16 cellular contexts compared by ENCODE assay signal in the genomic region with DNA sequence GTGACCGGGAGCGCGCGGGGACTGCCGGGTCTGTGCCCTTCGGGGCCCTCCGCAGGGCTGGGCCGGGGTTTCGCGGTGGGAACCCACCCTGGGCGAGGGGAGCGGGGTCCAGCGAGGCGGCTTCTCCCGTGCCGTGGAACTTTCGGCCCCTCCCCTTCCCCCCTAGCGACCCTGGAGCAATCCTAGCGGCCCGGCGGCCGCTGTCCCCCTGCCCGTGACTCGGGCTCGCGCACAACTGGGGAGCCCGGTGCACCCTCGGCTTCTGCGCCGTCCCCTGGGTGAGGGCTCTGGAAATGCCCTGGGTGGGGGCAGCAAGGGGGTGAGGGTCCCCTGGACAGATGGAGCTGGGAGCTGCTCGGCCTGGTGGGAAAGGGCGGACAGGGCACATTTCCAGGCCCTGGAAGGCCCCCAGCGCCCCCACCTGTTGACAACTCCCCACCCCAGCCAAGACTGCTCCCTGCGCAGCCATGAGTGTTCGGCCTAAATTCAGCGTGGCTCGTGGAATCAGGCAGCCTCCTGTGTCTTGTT. TPM values are rescaled to one million over a fixed set of nuclear protein-coding genes. Genes with fewer than 3 reads are reported as not detected.
DNase-seq lines count a peak whose midpoint lies in the region; ATAC-seq, FAIRE-seq and TF ChIP-seq lines count a peak whose summit lies in the region.
"Had no signal": no experiment of that assay in that cellular context is flagged by ENCODE, and none has a peak within 500 bp of the region (broad histone marks: within the 10 kb centered on the region; RNA-seq: fewer than 3 reads in every experiment).

No MANE protein-coding gene starts in this region.

- H3K27ac ChIP-seq in CD8-positive, alpha-beta T cell (ENCODE audit: low read depth, low read length) = no peak overlapping the region
- H3K27ac ChIP-seq in Panc1 (ENCODE audit: low read length) = no peak overlapping the region
- no peak overlapping the region for H3K27ac ChIP-seq in left ventricle myocardium inferior (replicated peaks)
- no peak overlapping the region for H3K27ac ChIP-seq in pancreas

- peaks cover 9% of the 10 kb centered on the region for H3K27me3 ChIP-seq in CD8-positive, alpha-beta T cell (ENCODE audit: insufficient read depth, low read length)
- no peaks in the 10 kb centered on the region for H3K27me3 ChIP-seq in Panc1 (ENCODE audit: control insufficient read depth, insufficient read depth, low read length)
- peaks cover 93% of the 10 kb centered on the region for H3K27me3 ChIP-seq in left ventricle myocardium inferior (ENCODE audit: low read depth)
- peaks cover 0 to 7% (median 0%) of the 10 kb centered on the region in 4 donors for H3K27me3 ChIP-seq in pancreas

- POLR2A ChIA-PET in CD8-positive, alpha-beta T cell (lab: Charles Lee) = interaction anchor here (0.7 kb wide), 1 partner anchor 21 kb away, joined by 3 read pairs; no protein-coding TSS in a partner anchor
- POLR2A ChIA-PET in Panc1 (lab: Charles Lee) = interaction anchor here (1.1 kb wide), 1 partner anchor 10 kb away, joined by 6 read pairs; no protein-coding TSS in a partner anchor

- H3K4me1 Mint-ChIP-seq in CD8-positive, alpha-beta T cell (ENCODE audit: low read depth) = peaks cover 11% of the 10 kb centered on the region
- H3K4me1 Mint-ChIP-seq in endothelial cell (ENCODE audit: unreplicated experiment) = peaks cover 4% of the 10 kb centered on the region

- H3K9me3 ChIP-seq in CD8-positive, alpha-beta T cell (ENCODE audit: low read length) = no peaks in the 10 kb centered on the region
- H3K9me3 ChIP-seq in Panc1 (ENCODE audit: control insufficient read depth, insufficient read depth, low read depth, low read length) (no peaks in the 10 kb centered on the region), left ventricle myocardium inferior (replicated peaks) (no peaks in the 10 kb centered on the region), pancreas (no peaks in the 10 kb centered on the region)

- TF ChIP-seq CTCF in CD8-positive, alpha-beta T cell (IDR thresholded peaks at IDR 0.05) = no peak
- TF ChIP-seq CTCF in Panc1 (IDR thresholded peaks at IDR 0.05) (no peak), left ventricle myocardium inferior (IDR thresholded peaks at IDR 0.05; ENCODE audit: borderline replicate concordance) (no peak), pancreas (IDR thresholded peaks at IDR 0.05) (no peak), endothelial cell (IDR thresholded peaks at IDR 0.05; ENCODE audit: unreplicated experiment) (no peak)

- in situ Hi-C loops in Panc1 (cut with HindIII; ENCODE audit: low pct_unique_long_range_greater_than_20kb, low sequenced_read_pairs) = no loop called here

- H3K4me3 Mint-ChIP-seq in CD8-positive, alpha-beta T cell = peak overlapping the region; percentile 43
- H3K4me3 Mint-ChIP-seq in endothelial cell (ENCODE audit: unreplicated experiment) = no peak overlapping the region
- H3K4me3 Mint-ChIP-seq: activated T-helper 1 cell treated with anti-CD3 and anti-CD28 coated beads, Interleukin-12 subunit alpha, Interleukin-12 subunit beta, Interleukin-2, Interleukin-4 antibody, amounts not matched to agents 30 ng/mL and 10 ng/mL and 1 ng/mL, durations not matched to agents 14 hours and 24 hours and 36 hours had no signal

- FAIRE-seq in pancreas (lab: Jason Lieb, UNC) = no peak
- FAIRE-seq: H54 had no signal

- H3K36me3 Mint-ChIP-seq in CD8-positive, alpha-beta T cell = no peaks in the 10 kb centered on the region
- no peaks in the 10 kb centered on the region for H3K36me3 Mint-ChIP-seq in endothelial cell (ENCODE audit: low read depth, unreplicated experiment)

- no peaks in the 10 kb centered on the region for H3K36me3 ChIP-seq in CD8-positive, alpha-beta T cell (ENCODE audit: insufficient read depth, low read length)
- H3K36me3 ChIP-seq in Panc1 (ENCODE audit: control insufficient read depth, insufficient read depth, low read length) (no peaks in the 10 kb centered on the region), left ventricle myocardium inferior (no peaks in the 10 kb centered on the region), pancreas (no peaks in the 10 kb centered on the region)

- no peak for DNase-seq in CD8-positive, alpha-beta T cell
- DNase-seq in Panc1 (ENCODE audit: low read depth, low spot score) (no peak), left ventricle myocardium inferior (no peak), pancreas (peak in 2 of 6 donors; percentile 19 to 78), HK-2 (ENCODE audit: unreplicated experiment) (no peak), endothelial cell (ENCODE audit: low spot score) (no peak)
- DNase-seq: NCI-H1417 treated with DMSO at 0.1 percent for 48 hours, NCI-H524 treated with DMSO at 0.1 percent for 48 hours, SIG-M5 had no signal

- no peak overlapping the region for H3K4me3 ChIP-seq in CD8-positive, alpha-beta T cell (ENCODE audit: low read depth, low read length)
- no peak overlapping the region for H3K4me3 ChIP-seq in Panc1 (ENCODE audit: low read depth in 2 of 2, low read length in 2 of 2)
- peak overlapping the region; percentile 62 for H3K4me3 ChIP-seq in left ventricle myocardium inferior
- peak overlapping the region in 2 of 4 donors; percentile 36 to 47 for H3K4me3 ChIP-seq in pancreas

- ATAC-seq in CD8-positive, alpha-beta T cell = no peak
- ATAC-seq in Panc1 = peak; percentile 22; the same call in 1 of the 2 replicates
- peak; percentile 46 to 54 (median 50) for ATAC-seq in pancreas
- ATAC-seq in GM18867 (IDR thresholded peaks at IDR 0.05; ENCODE audit: unreplicated experiment) = no peak
- ATAC-seq in HG02763 (IDR thresholded peaks at IDR 0.05; ENCODE audit: unreplicated experiment) = no peak

- WGBS in pancreas, 2 donors = 6 to 14% methylated on average over 19 to 37 of the region's 37 CpGs

- H3K4me1 ChIP-seq in CD8-positive, alpha-beta T cell (ENCODE audit: insufficient read depth, low read length) = peaks cover 10% of the 10 kb centered on the region
- no peaks in the 10 kb centered on the region for H3K4me1 ChIP-seq in Panc1 (ENCODE audit: control insufficient read depth, insufficient read depth, low read length)
- H3K4me1 ChIP-seq in left ventricle myocardium inferior = peaks cover 34% of the 10 kb centered on the region
- peaks cover 0 to 10% (median 7%) of the 10 kb centered on the region in 3 donors for H3K4me1 ChIP-seq in pancreas

- intact Hi-C loops in CD8-positive, alpha-beta T cell (cut with DNase I, micrococcal nuclease) = no loop called here
- intact Hi-C loops in Panc1 (cut with micrococcal nuclease; ENCODE audit: unreplicated experiment) = no loop called here
- intact Hi-C loops in left ventricle myocardium inferior (cut with micrococcal nuclease) = no loop called here
- intact Hi-C loops in pancreas (cut with DNase I) = no loop called here

- CTCF ChIA-PET in CD8-positive, alpha-beta T cell (lab: Charles Lee) = no interaction called here
- CTCF ChIA-PET in Panc1 (lab: Charles Lee) = no interaction called here

- no peak overlapping the region for H3K27ac Mint-ChIP-seq in CD8-positive, alpha-beta T cell
- no peak overlapping the region for H3K27ac Mint-ChIP-seq in endothelial cell (ENCODE audit: unreplicated experiment)

- H3K27me3 Mint-ChIP-seq in CD8-positive, alpha-beta T cell (ENCODE audit: low read depth) = peaks cover 32% of the 10 kb centered on the region
- peaks cover 11% of the 10 kb centered on the region for H3K27me3 Mint-ChIP-seq in endothelial cell (ENCODE audit: unreplicated experiment)

- no TSS peak for BruUV-seq in Panc1 (replicated peaks; lab: Mats Ljungman, UMichigan)

- no peaks in the 10 kb centered on the region for H3K9me3 Mint-ChIP-seq in CD8-positive, alpha-beta T cell
- H3K9me3 Mint-ChIP-seq in endothelial cell (ENCODE audit: unreplicated experiment) = no peaks in the 10 kb centered on the region
- H3K9me3 Mint-ChIP-seq: activated T-helper 1 cell treated with anti-CD3 and anti-CD28 coated beads, Interleukin-12 subunit alpha, Interleukin-12 subunit beta, Interleukin-2, Interleukin-4 antibody, amounts not matched to agents 30 ng/mL and 10 ng/mL and 1 ng/mL, durations not matched to agents 14 hours and 24 hours and 36 hours had no signal

RNA-seq across cellular contexts. Expression of a gene that starts 0.6 kb away (rescaled TPM):
- not detected for total RNA-seq in CD8-positive, alpha-beta T cell
- total RNA-seq in Panc1 (2021; ENCODE audit: unreplicated experiment) = 0.39 TPM
- polyA plus RNA-seq in Panc1 (2012; ENCODE audit: insufficient read length) = 0.16 TPM
- 1.4 TPM for total RNA-seq in left ventricle myocardium inferior
- under 1 TPM in 3 of 6 donors, not detected in 3; 0.37 to 0.87 (median 0.74) TPM for total RNA-seq in pancreas
- not detected for polyA plus RNA-seq in pancreas
- not detected for total RNA-seq in endothelial cell (ENCODE audit: unreplicated experiment)
- total RNA-seq: activated T-helper 1 cell treated with anti-CD3 and anti-CD28 coated beads, Interleukin-12 subunit alpha, Interleukin-12 subunit beta, Interleukin-2, Interleukin-4 antibody, amounts not matched to agents 30 ng/mL and 10 ng/mL and 1 ng/mL, durations not matched to agents 14 hours and 24 hours and 36 hours; cerebellum; Daoy; fibroblast of lung had no signal
- polyA plus RNA-seq: fibroblast of lung had no signal

RNA-seq across cellular contexts. Expression of a gene that starts 13.1 kb away (rescaled TPM):
- total RNA-seq in CD8-positive, alpha-beta T cell = not detected
- total RNA-seq in Panc1 (2021; ENCODE audit: unreplicated experiment) (0.21 TPM), left ventricle myocardium inferior (not detected), pancreas (not detected), endothelial cell (ENCODE audit: unreplicated experiment) (0.26 TPM)
- not detected for polyA plus RNA-seq in Panc1 (2012; ENCODE audit: insufficient read length)
- polyA plus RNA-seq in pancreas = not detected
- total RNA-seq: cerebellum, Daoy had no signal

RNA-seq across cellular contexts. Expression of a gene that starts 38.6 kb away (rescaled TPM):
- total RNA-seq in CD8-positive, alpha-beta T cell = under 1 TPM; 0.44 to 0.60 TPM
- total RNA-seq in Panc1 (2021; ENCODE audit: unreplicated experiment) (5.4 TPM), left ventricle myocardium inferior (3.9 TPM), pancreas (1 to 10 TPM in 5 of 6 donors, under 1 TPM in 1; 0.74 to 7.4 (median 1.4) TPM), endothelial cell (ENCODE audit: unreplicated experiment) (not detected)
- 7.3 TPM for polyA plus RNA-seq in Panc1 (2012; ENCODE audit: insufficient read length)
- 1 to 10 TPM; 1.5 to 3.3 TPM for polyA plus RNA-seq in pancreas

RNA-seq across cellular contexts. Expression of a gene that starts 46.0 kb away (rescaled TPM):
- total RNA-seq in CD8-positive, alpha-beta T cell = 10 to 100 TPM; 24.6 to 25.0 TPM
- total RNA-seq in Panc1 (2021; ENCODE audit: unreplicated experiment) = 25.6 TPM
- polyA plus RNA-seq in Panc1 (2012; ENCODE audit: insufficient read length) = 34.0 TPM
- 14.1 TPM for total RNA-seq in left ventricle myocardium inferior
- 10 to 100 TPM; 25.9 to 57.3 (median 38.1) TPM for total RNA-seq in pancreas
- 100 to 1,000 TPM; 175 to 275 TPM for polyA plus RNA-seq in pancreas
- total RNA-seq in endothelial cell (ENCODE audit: unreplicated experiment) = 22.0 TPM

RNA-seq across cellular contexts. Expression of a gene that starts 46.3 kb away (rescaled TPM):
- 10 to 100 TPM; 11.4 to 14.1 TPM for total RNA-seq in CD8-positive, alpha-beta T cell
- total RNA-seq in Panc1 (2021; ENCODE audit: unreplicated experiment) (53.9 TPM), left ventricle myocardium inferior (28.0 TPM), pancreas (10 to 100 TPM; 17.8 to 24.4 (median 19.9) TPM), endothelial cell (ENCODE audit: unreplicated experiment) (15.7 TPM)
- 76.1 TPM for polyA plus RNA-seq in Panc1 (2012; ENCODE audit: insufficient read length)
- polyA plus RNA-seq in pancreas = 10 to 100 TPM; 18.2 to 28.0 TPM

Comparison
In these comparisons a context has a peak if more than half of its experiments do, and no peak if none do; other contexts are left out.
1. ATAC-seq: peak in Panc1 (single experiment) and pancreas (4 of 4); none in CD8-positive, alpha-beta T cell (single experiment), GM18867 (single experiment) and HG02763 (single experiment).